ENCODE assay signal across 8 cellular contexts in genomic region chrX:68822641-68823410, GRCh38. TPM values are rescaled to one million over a fixed set of nuclear protein-coding genes. Genes with fewer than 3 reads are reported as not detected.
DNase-seq lines count a peak whose midpoint lies in the region; ATAC-seq, FAIRE-seq and TF ChIP-seq lines count a peak whose summit lies in the region.

No MANE protein-coding gene starts in this region.

- peaks cover 0 to 19% of the 10 kb centered on the region in 2 donors for H3K27me3 ChIP-seq in tibial nerve

- H3K9me3 ChIP-seq in kidney (ENCODE audit: control insufficient read depth in 1 of 2, low read length in 2 of 2), result no peaks in the 10 kb centered on the region
- no peaks in the 10 kb centered on the region for H3K9me3 ChIP-seq in tibial nerve

- H3K36me3 ChIP-seq in kidney (ENCODE audit: control insufficient read depth in 1 of 2, insufficient read depth in 2 of 2, low read length in 2 of 2) (no peaks in the 10 kb centered on the region), tibial nerve (no peaks in the 10 kb centered on the region)

- H3K9ac ChIP-seq in kidney (ENCODE audit: low read length in 2 of 2), result no peak overlapping the region

- 31 to 39% methylated on average over 10 to 14 of the region's 14 CpGs for WGBS in tibial nerve, 2 donors

- intact Hi-C loops in kidney (cut with DNase I), result loop anchor here (10.0 kb wide), 2 partner anchors 392 to 462 kb away; no protein-coding TSS in a partner anchor

- H3K4me3 ChIP-seq in kidney (ENCODE audit: low read length in 2 of 2) (no peak overlapping the region), tibial nerve (no peak overlapping the region)

- H3K4me1 ChIP-seq in kidney (ENCODE audit: control insufficient read depth in 1 of 2, insufficient read depth in 1 of 2, low read depth in 1 of 2, low read length in 2 of 2) (no peaks in the 10 kb centered on the region), tibial nerve (peaks cover 0 to 4% (median 0%) of the 10 kb centered on the region in 4 donors)

- no peak for TF ChIP-seq POLR2A in tibial nerve (IDR thresholded peaks at IDR 0.05)

- ATAC-seq in GM18907 (IDR thresholded peaks at IDR 0.05; ENCODE audit: unreplicated experiment), result peak; percentile 70

- DNase-seq in COLO829 (ENCODE audit: low spot score) (peak; percentile 56), NCI-H128 (lab: John Stamatoyannopoulos, UW; ENCODE audit: unreplicated experiment) (peak; percentile 10), astrocyte of the hippocampus (ENCODE audit: low read depth, low spot score) (peak; percentile 60), kidney (peak; percentile 81), tibial nerve (ENCODE audit: low spot score in 2 of 2) (no peak), epidermal melanocyte (ENCODE audit: insufficient read length, low spot score) (no peak), frontal cortex (ENCODE audit: low spot score in 2 of 2) (no peak)

- H3K27ac ChIP-seq in kidney (ENCODE audit: low read depth in 2 of 2, low read length in 2 of 2) (no peak overlapping the region), tibial nerve (no peak overlapping the region)

- no peak for TF ChIP-seq EP300 in tibial nerve (IDR thresholded peaks at IDR 0.05)

- FAIRE-seq in kidney (lab: Jason Lieb, UNC) (no peak), frontal cortex (lab: Jason Lieb, UNC) (no peak)

- TF ChIP-seq CTCF in kidney (IDR thresholded peaks at IDR 0.05; ENCODE audit: borderline replicate concordance, extremely low read depth, insufficient read depth) (peak; percentile 78), tibial nerve (IDR thresholded peaks at IDR 0.05) (peak in 4 of 5 experiments; percentile 41 to 72 (median 56))

RNA-seq across cellular contexts. Expression of gene EFNB1, which starts 6.0 kb away (rescaled TPM):
- 53.0 TPM for total RNA-seq in kidney
- 50.6 TPM for polyA plus RNA-seq in kidney (ENCODE audit: insufficient read depth, low read depth, low replicate concordance)
- 100 to 1,000 TPM in 2 of 4 donors, 10 to 100 TPM in 2; 74.4 to 127 (median 106) TPM for total RNA-seq in tibial nerve
- 27.7 TPM for total RNA-seq in frontal cortex

Comparison
In these comparisons a context has a peak if more than half of its experiments do, and no peak if none do; other contexts are left out.
1. DNase-seq: peak in COLO829 (single experiment), NCI-H128 (single experiment), astrocyte of the hippocampus (single experiment) and kidney (single experiment); none in tibial nerve (0 of 2), epidermal melanocyte (single experiment) and frontal cortex (0 of 2).